In genomic region chr3:37491776-37492175, GRCh38 we compare ENCODE assay signal across 25 cellular contexts. TPM values are rescaled to one million over a fixed set of nuclear protein-coding genes. Genes with fewer than 3 reads are reported as not detected.
DNase-seq lines count a peak whose midpoint lies in the region; ATAC-seq and TF ChIP-seq lines count a peak whose summit lies in the region.
"Had no signal": no experiment of that assay in that cellular context is flagged by ENCODE, and none has a peak within 500 bp of the region (broad histone marks: within the 10 kb centered on the region; RNA-seq: fewer than 3 reads in every experiment).

No MANE protein-coding gene starts in this region.

- peaks cover 0 to 4% (median 2%) of the 10 kb centered on the region in 7 donors for H3K9me3 Mint-ChIP-seq in CD14-positive monocyte

- no peaks in the 10 kb centered on the region for H3K27me3 ChIP-seq in SJSA1 (replicated peaks)
- no peaks in the 10 kb centered on the region for H3K27me3 ChIP-seq in lower lobe of right lung (ENCODE audit: low read depth)
- no peaks in the 10 kb centered on the region for H3K27me3 ChIP-seq in subcutaneous abdominal adipose tissue (ENCODE audit: control insufficient read depth in 5 of 5, insufficient read depth in 4 of 5, low read length in 5 of 5)
- H3K27me3 ChIP-seq: body of pancreas, hepatocyte, Peyer's patch had no signal

- no peak for DNase-seq in CD14-positive monocyte (ENCODE audit: low spot score)
- peak in 1 of 2 experiments; percentile 47 for DNase-seq in SJSA1 (ENCODE audit: low read depth in 1 of 2, low spot score in 2 of 2)
- no peak for DNase-seq in lower lobe of right lung
- DNase-seq in OCI-M1 (lab: John Stamatoyannopoulos, UW) = no peak
- no peak for DNase-seq in NCI-H510A (lab: John Stamatoyannopoulos, UW)
- no peak for DNase-seq in T-helper 17 cell
- DNase-seq: activated CD8-positive, alpha-beta T cell treated with anti-CD3 and anti-CD28 coated beads, Interleukin-2, amount 10 ng/mL, durations not matched to agents 7 days and 5 days; activated T-cell treated with anti-CD3 and anti-CD28 coated beads, Interleukin-2, amount 50 U/mL, for 4 hours; body of pancreas; Caco-2; cortex of kidney; NCI-H1092; NCI-H2081; NCI-H510A treated with DMSO at 0.1 percent for 48 hours; NK-92 treated with Interleukin-12 subunit alpha and Interleukin-12 subunit beta, amount 100 ng/mL, for 24 hours; occipital lobe; Peyer's patch; retina; T1000 had no signal

- H3K36me3 ChIP-seq in SJSA1 = no peaks in the 10 kb centered on the region
- H3K36me3 ChIP-seq in lower lobe of right lung = peaks cover 7% of the 10 kb centered on the region
- no peaks in the 10 kb centered on the region for H3K36me3 ChIP-seq in subcutaneous abdominal adipose tissue (ENCODE audit: control insufficient read depth in 5 of 5, insufficient read depth in 5 of 5, low read length in 5 of 5)
- H3K36me3 ChIP-seq: Peyer's patch had no signal

- no peak overlapping the region for H3K9ac ChIP-seq in subcutaneous abdominal adipose tissue (ENCODE audit: low read length in 5 of 5)

- peak overlapping the region in 5 of 7 donors; percentile 30 to 85 (median 38) for H3K27ac Mint-ChIP-seq in CD14-positive monocyte
- H3K27ac Mint-ChIP-seq in T-helper 17 cell = no peak overlapping the region
- H3K27ac Mint-ChIP-seq: activated CD8-positive, alpha-beta T cell treated with anti-CD3 and anti-CD28 coated beads, Interleukin-2, amount 10 ng/mL, durations not matched to agents 7 days and 5 days; activated naive CD4-positive, alpha-beta T cell treated with anti-CD3 and anti-CD28 coated beads, Interleukin-2, amount 50 U/mL, for 24 hours; stimulated activated effector memory CD8-positive, alpha-beta T cell treated with anti-CD3 and anti-CD28 coated beads, Interleukin-12 subunit alpha, Interleukin-12 subunit beta, amount 100 ng/mL, for 72 hours had no signal

- H3K4me1 Mint-ChIP-seq in CD14-positive monocyte = peaks cover 63% of the 10 kb centered on the region
- H3K4me1 Mint-ChIP-seq in T-helper 17 cell = peaks cover 3% of the 10 kb centered on the region
- H3K4me1 Mint-ChIP-seq: activated naive CD4-positive, alpha-beta T cell treated with anti-CD3 and anti-CD28 coated beads, Interleukin-2, amount 50 U/mL, for 24 hours; stimulated activated effector memory CD8-positive, alpha-beta T cell treated with anti-CD3 and anti-CD28 coated beads, Interleukin-12 subunit alpha, Interleukin-12 subunit beta, amount 100 ng/mL, for 72 hours had no signal

- H3K27me3 Mint-ChIP-seq in CD14-positive monocyte (ENCODE audit: low read depth in 3 of 3) (peaks cover 0 to 2% (median 0%) of the 10 kb centered on the region in 3 donors), T-helper 17 cell (peaks cover 33% of the 10 kb centered on the region)

- no peak overlapping the region for H3K4me3 Mint-ChIP-seq in CD14-positive monocyte
- no peak overlapping the region for H3K4me3 Mint-ChIP-seq in T-helper 17 cell
- H3K4me3 Mint-ChIP-seq: activated CD8-positive, alpha-beta T cell treated with anti-CD3 and anti-CD28 coated beads, Interleukin-2, amount 10 ng/mL, durations not matched to agents 7 days and 5 days; activated naive CD4-positive, alpha-beta T cell treated with anti-CD3 and anti-CD28 coated beads, Interleukin-2, amount 50 U/mL, for 24 hours; activated T-cell treated with anti-CD3 and anti-CD28 coated beads, Interleukin-2, amount 50 U/mL, for 4 hours; stimulated activated effector memory CD8-positive, alpha-beta T cell treated with anti-CD3 and anti-CD28 coated beads, Interleukin-12 subunit alpha, Interleukin-12 subunit beta, amount 100 ng/mL, for 72 hours had no signal

- no peaks in the 10 kb centered on the region for H3K36me3 Mint-ChIP-seq in CD14-positive monocyte
- no peaks in the 10 kb centered on the region for H3K36me3 Mint-ChIP-seq in T-helper 17 cell (ENCODE audit: low read depth)
- H3K36me3 Mint-ChIP-seq: activated naive CD4-positive, alpha-beta T cell treated with anti-CD3 and anti-CD28 coated beads, Interleukin-2, amount 50 U/mL, for 24 hours; stimulated activated effector memory CD8-positive, alpha-beta T cell treated with anti-CD3 and anti-CD28 coated beads, Interleukin-12 subunit alpha, Interleukin-12 subunit beta, amount 100 ng/mL, for 72 hours had no signal

- H3K9me3 ChIP-seq in SJSA1 (replicated peaks) (no peaks in the 10 kb centered on the region), lower lobe of right lung (no peaks in the 10 kb centered on the region), subcutaneous abdominal adipose tissue (ENCODE audit: control insufficient read depth in 5 of 5, low read length in 5 of 5) (no peaks in the 10 kb centered on the region), T-helper 17 cell (ENCODE audit: control insufficient read depth, low read length, poor library complexity, severe bottlenecking) (no peaks in the 10 kb centered on the region)
- H3K9me3 ChIP-seq: Caco-2, Peyer's patch had no signal

- peak overlapping the region; percentile 60 for H3K27ac ChIP-seq in SJSA1
- H3K27ac ChIP-seq in lower lobe of right lung = peak overlapping the region; percentile 58
- H3K27ac ChIP-seq in subcutaneous abdominal adipose tissue (ENCODE audit: low read depth, low read length) = peak overlapping the region; percentile 31
- H3K27ac ChIP-seq: body of pancreas, hepatocyte had no signal

- no peak for ATAC-seq in lower lobe of right lung
- no peak for ATAC-seq in T-helper 17 cell
- ATAC-seq: activated CD8-positive, alpha-beta T cell treated with anti-CD3 and anti-CD28 coated beads, Interleukin-2, amount 10 ng/mL, durations not matched to agents 7 days and 5 days; activated T-cell treated with anti-CD3 and anti-CD28 coated beads, Interleukin-2, amount 50 U/mL, for 4 hours; body of pancreas; HCT116; stimulated activated effector memory CD8-positive, alpha-beta T cell treated with anti-CD3 and anti-CD28 coated beads, Interleukin-12 subunit alpha, Interleukin-12 subunit beta, amount 100 ng/mL, for 72 hours had no signal

- H3K4me1 ChIP-seq in SJSA1 (replicated peaks) = peaks cover 28% of the 10 kb centered on the region
- peaks cover 35% of the 10 kb centered on the region for H3K4me1 ChIP-seq in lower lobe of right lung
- peaks cover 23 to 57% (median 51%) of the 10 kb centered on the region in 5 donors for H3K4me1 ChIP-seq in subcutaneous abdominal adipose tissue (ENCODE audit: control insufficient read depth in 5 of 5, insufficient read depth in 5 of 5, low read length in 5 of 5)
- H3K4me1 ChIP-seq: Caco-2 had no signal

- no peak overlapping the region for H3K4me3 ChIP-seq in SJSA1
- H3K4me3 ChIP-seq in lower lobe of right lung = no peak overlapping the region
- no peak overlapping the region for H3K4me3 ChIP-seq in subcutaneous abdominal adipose tissue (ENCODE audit: low read depth in 1 of 5, low read length in 5 of 5)
- H3K4me3 ChIP-seq: body of pancreas, hepatocyte, Peyer's patch had no signal

- TF ChIP-seq CTCF in CD14-positive monocyte (IDR thresholded peaks at IDR 0.05) = no peak
- no peak for TF ChIP-seq CTCF in lower lobe of right lung (IDR thresholded peaks at IDR 0.05)

- intact Hi-C loops in CD14-positive monocyte (cut with micrococcal nuclease) (no loop called here), lower lobe of right lung (cut with DNase I) (no loop called here)

RNA-seq across cellular contexts. Expression of gene ITGA9, which starts 39.8 kb away (rescaled TPM):
- under 1 TPM; 0.05 to 0.15 TPM for polyA plus RNA-seq in CD14-positive monocyte
- 0.19 and 0.74 TPM in 2 replicates for total RNA-seq in SJSA1 (2014; rRNA removed; shearing (Covaris generic))
- total RNA-seq in lower lobe of right lung (35.7 TPM), T-helper 17 cell (under 1 TPM; 0.12 to 0.16 TPM)
- total RNA-seq: activated CD8-positive, alpha-beta T cell treated with anti-CD3 and anti-CD28 coated beads, Interleukin-2, amount 10 ng/mL, durations not matched to agents 7 days and 5 days; LHCN-M2 had no signal

Comparison
In these comparisons a context has a peak if more than half of its experiments do, and no peak if none do; other contexts are left out.
1. RNA of gene ITGA9, which starts 39.8 kb away (total RNA-seq): 35.7 TPM in lower lobe of right lung (single experiment); 0.19 to 0.74 TPM in SJSA1 and 0.12 to 0.16 TPM in T-helper 17 cell; every median in the first group is over 10 times any median in the second.
2. Peak in every context shown above with its lines, with median percentiles within 50 percentile points of each other: H3K27ac ChIP-seq.